In the genomic region with DNA sequence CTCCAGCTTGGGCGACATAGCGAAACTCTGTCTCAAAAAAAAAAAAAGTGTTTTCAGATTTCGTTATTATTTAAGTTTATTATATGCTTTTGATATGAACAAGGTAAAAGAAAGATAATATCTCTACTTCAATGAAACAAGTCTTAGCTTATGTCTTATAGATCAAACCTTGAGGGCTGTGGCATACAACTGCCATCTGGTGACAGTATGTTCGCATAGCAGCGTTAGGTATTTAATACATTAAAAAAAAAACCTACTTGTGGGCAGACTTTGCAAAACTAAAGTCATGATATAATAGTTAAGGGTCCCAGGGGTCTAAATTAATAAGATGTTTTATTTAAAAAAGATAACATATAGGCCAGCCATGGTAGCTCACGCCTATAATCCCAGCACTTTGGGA, we compare ENCODE assay signal across 1 cellular context.
TF ChIP-seq lines count a peak whose summit lies in the region.

No MANE protein-coding gene starts in this region.

TF ChIP-seq in GM12878, 131 proteins besides CTCF, POLR2A, EP300 and RAD21:
- TF ChIP-seq BMI1 (IDR thresholded peaks at IDR 0.05; ENCODE audit: borderline replicate concordance) = no peak
- TF ChIP-seq SMC3 (IDR thresholded peaks at IDR 0.05; ENCODE audit: borderline replicate concordance, low read length) = 0 out of 2 replicates have a peak, but pooled peaks have one; percentile 12
TF ChIP-seq in GM12878: peak in this region for 1.
